ENCODE assay signal across 29 cellular contexts in the genomic region with DNA sequence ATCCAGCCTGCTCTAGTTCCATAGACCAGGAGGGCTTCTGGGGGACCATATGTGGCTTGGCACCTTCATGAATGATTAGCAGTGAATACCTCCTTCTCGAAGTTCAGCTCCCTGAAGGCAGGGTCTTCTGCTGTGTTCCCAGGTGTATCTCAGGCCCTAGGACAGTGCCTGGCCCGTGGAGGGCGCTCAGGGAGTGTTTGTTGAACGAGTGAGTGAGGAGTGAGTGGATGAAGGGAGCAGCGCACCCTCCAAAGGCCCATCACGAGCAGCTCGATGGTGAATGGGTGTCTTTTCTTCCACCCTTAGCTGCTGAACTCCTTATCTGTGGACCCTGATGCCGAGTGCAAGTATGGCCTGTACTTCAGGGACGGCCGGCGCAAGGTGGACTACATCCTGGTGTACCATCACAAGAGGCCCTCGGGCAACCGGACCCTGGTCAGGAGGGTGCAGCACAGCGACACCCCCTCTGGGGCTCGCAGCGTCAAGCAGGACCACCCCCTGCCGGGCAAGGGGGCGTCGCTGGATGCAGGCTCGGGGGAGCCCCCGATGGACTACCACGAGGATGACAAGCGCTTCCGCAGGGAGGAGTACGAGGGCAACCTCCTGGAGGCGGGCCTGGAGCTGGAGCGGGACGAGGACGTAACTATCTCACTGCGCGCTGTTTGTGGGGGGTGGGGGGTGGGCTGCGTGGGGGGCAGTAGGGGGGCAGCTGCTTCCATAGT. TPM values are rescaled to one million over a fixed set of nuclear protein-coding genes. Genes with fewer than 3 reads are reported as not detected.
DNase-seq lines count a peak whose midpoint lies in the region; ATAC-seq, FAIRE-seq and TF ChIP-seq lines count a peak whose summit lies in the region.
"Had no signal": no experiment of that assay in that cellular context is flagged by ENCODE, and none has a peak within 500 bp of the region (broad histone marks: within the 10 kb centered on the region; RNA-seq: fewer than 3 reads in every experiment).

No MANE protein-coding gene starts in this region.

- H4K5ac ChIP-seq in H9 (ENCODE audit: insufficient read length, low read depth, low read length): no peak overlapping the region

- no peak overlapping the region; a peak in 1 of 7 replicates for H3K27ac Mint-ChIP-seq in H9
- no peak overlapping the region for H3K27ac Mint-ChIP-seq in WTC11
- H3K27ac Mint-ChIP-seq in activated CD8-positive, alpha-beta memory T cell treated with anti-CD3 and anti-CD28 coated beads, Interleukin-2, amount 10 ng/mL, durations not matched to agents 7 days and 5 days: no peak overlapping the region
- H3K27ac Mint-ChIP-seq: activated CD4-positive, alpha-beta T cell treated with anti-CD3 and anti-CD28 coated beads, Interleukin-2, amount 10 ng/mL, durations not matched to agents 24 days and 14 days; activated naive CD8-positive, alpha-beta T cell treated with anti-CD3 and anti-CD28 coated beads, Interleukin-2, amount 10 ng/mL, durations not matched to agents 7 days and 5 days; mesothelial cell of epicardium; progenitor cell of endocrine pancreas had no signal

- H3K4me1 Mint-ChIP-seq in H9: peaks cover 14 to 31% of the 10 kb centered on the region in 2 experiments
- peaks cover 11% of the 10 kb centered on the region; the same call in 1 of the 2 replicates for H3K4me1 Mint-ChIP-seq in WTC11
- H3K4me1 Mint-ChIP-seq in activated CD8-positive, alpha-beta memory T cell treated with anti-CD3 and anti-CD28 coated beads, Interleukin-2, amount 10 ng/mL, durations not matched to agents 7 days and 5 days: no peaks in the 10 kb centered on the region
- H3K4me1 Mint-ChIP-seq: activated CD4-positive, alpha-beta T cell treated with anti-CD3 and anti-CD28 coated beads, Interleukin-2, amount 10 ng/mL, durations not matched to agents 24 days and 14 days; activated naive CD8-positive, alpha-beta T cell treated with anti-CD3 and anti-CD28 coated beads, Interleukin-2, amount 10 ng/mL, durations not matched to agents 7 days and 5 days had no signal

- no peak overlapping the region for H4K91ac ChIP-seq in H9 (ENCODE audit: insufficient read length, low read depth, low read length)

- peak; percentile 82 for ATAC-seq in WTC11
- ATAC-seq in activated CD8-positive, alpha-beta memory T cell treated with anti-CD3 and anti-CD28 coated beads, Interleukin-2, amount 10 ng/mL, durations not matched to agents 7 days and 5 days: no peak
- ATAC-seq: esophagus mucosa, sciatic nerve had no signal

- peaks cover 3% of the 10 kb centered on the region for H4K20me1 ChIP-seq in H9 (ENCODE audit: control insufficient read depth, insufficient read depth, insufficient read length)

- no peaks in the 10 kb centered on the region for H3K79me2 ChIP-seq in H9 (ENCODE audit: insufficient read depth, low read length)

- H3K4me2 ChIP-seq in H9 (ENCODE audit: insufficient read depth, insufficient read length, low read length): no peak overlapping the region
- H3K4me2 ChIP-seq: PC-9 had no signal

- H3K56ac ChIP-seq in H9 (ENCODE audit: insufficient read length, low read depth, low read length): no peak overlapping the region

- no peak overlapping the region for H2BK12ac ChIP-seq in H9 (ENCODE audit: insufficient read length, low read depth, low read length)

- H3K36me3 ChIP-seq in BE2C: no peaks in the 10 kb centered on the region
- H3K36me3 ChIP-seq: MG63, stomach had no signal

- H3K4ac ChIP-seq in H9 (ENCODE audit: low read depth, low read length): no peak overlapping the region

- H3K4me3 Mint-ChIP-seq in H9: no peak overlapping the region
- no peak overlapping the region for H3K4me3 Mint-ChIP-seq in WTC11
- H3K4me3 Mint-ChIP-seq in activated CD8-positive, alpha-beta memory T cell treated with anti-CD3 and anti-CD28 coated beads, Interleukin-2, amount 10 ng/mL, durations not matched to agents 7 days and 5 days: no peak overlapping the region
- H3K4me3 Mint-ChIP-seq: activated CD4-positive, alpha-beta T cell treated with anti-CD3 and anti-CD28 coated beads, Interleukin-2, amount 10 ng/mL, durations not matched to agents 24 days and 14 days; activated naive CD8-positive, alpha-beta T cell treated with anti-CD3 and anti-CD28 coated beads, Interleukin-2, amount 10 ng/mL, durations not matched to agents 7 days and 5 days; mesothelial cell of epicardium had no signal

- no peak overlapping the region for H4K8ac ChIP-seq in H9 (replicated peaks; ENCODE audit: insufficient read length, low read depth, low read length)

- CTCF ChIA-PET in WTC11 (lab: Charles Lee): interaction anchor here (0.7 to 3.5 kb wide), 37 partner anchors 9 to 259 kb away, joined by 3 to 23 read pairs (median 4); no protein-coding TSS in a partner anchor
- CTCF ChIA-PET in activated CD8-positive, alpha-beta memory T cell treated with anti-CD3 and anti-CD28 coated beads, Interleukin-2, amount 10 ng/mL, durations not matched to agents 7 days and 5 days (lab: Charles Lee): no interaction called here

- H3K23ac ChIP-seq in H9 (ENCODE audit: insufficient read length, low read depth, low read length): no peak overlapping the region

- H3T11ph ChIP-seq in H9 (ENCODE audit: low read length): no peak overlapping the region

- H3K14ac ChIP-seq in H9 (ENCODE audit: insufficient read depth, low read length): no peak overlapping the region

- no peak overlapping the region for H2AFZ ChIP-seq in H9 (ENCODE audit: low read length)
- H2AFZ ChIP-seq: PC-9 had no signal

- H3K9me3 ChIP-seq in BE2C: no peaks in the 10 kb centered on the region
- no peaks in the 10 kb centered on the region for H3K9me3 ChIP-seq in H9 (ENCODE audit: control insufficient read depth, low read depth, low read length)
- H3K9me3 ChIP-seq: MG63, stomach had no signal

- DNase-seq in BE2C (no peak), H9 (peak; percentile 59), WTC11 (ENCODE audit: low spot score) (peak; percentile 67), iPS-NIHi7 (ENCODE audit: extremely low spot score) (peak; percentile 73), frontal cortex (ENCODE audit: low spot score in 2 of 2) (no peak), NCI-H1092 (lab: John Stamatoyannopoulos, UW) (no peak)
- DNase-seq in activated CD8-positive, alpha-beta memory T cell treated with anti-CD3 and anti-CD28 coated beads, Interleukin-2, amount 10 ng/mL, durations not matched to agents 7 days and 5 days: no peak
- DNase-seq: activated CD4-positive, alpha-beta T cell treated with anti-CD3 and anti-CD28 coated beads, Interleukin-2, amount 10 ng/mL, durations not matched to agents 24 days and 14 days; activated effector memory CD4-positive, alpha-beta T cell treated with anti-CD3 and anti-CD28 coated beads, Interleukin-2, amount 50 U/mL, for 16 hours; activated naive CD8-positive, alpha-beta T cell treated with anti-CD3 and anti-CD28 coated beads, Interleukin-2, amount 10 ng/mL, durations not matched to agents 7 days and 5 days; activated T-cell treated with anti-CD3 and anti-CD28 coated beads, Interleukin-2, amount 50 U/mL, for 1 hour; aorta; caudate nucleus; cortex of kidney; DMS79; GF-D8; KG1; kidney glomerular epithelial cell; MG63; NCI-H2029 treated with DMSO at 0.1 percent for 48 hours; PC-9; SIG-M5; stomach had no signal

- no peaks in the 10 kb centered on the region for H3K79me1 ChIP-seq in H9 (ENCODE audit: insufficient read depth, low read depth, low read length, poor library complexity, severe bottlenecking)

- H3K4me1 ChIP-seq in BE2C: no peaks in the 10 kb centered on the region
- no peaks in the 10 kb centered on the region; the same call in 1 of the 2 replicates for H3K4me1 ChIP-seq in H9 (ENCODE audit: insufficient read depth, low read length)
- H3K4me1 ChIP-seq: stomach had no signal

- H3K23me2 ChIP-seq in H9 (ENCODE audit: insufficient read length, low read depth, low read length, poor library complexity, severe bottlenecking): no peaks in the 10 kb centered on the region

- no peak overlapping the region for H3K9ac ChIP-seq in H9 (ENCODE audit: extremely low read depth, insufficient read length, low read length)

- H3K18ac ChIP-seq in H9 (ENCODE audit: insufficient read length, low read depth, low read length): no peak overlapping the region

- POLR2A ChIA-PET in WTC11 (lab: Charles Lee): no interaction called here

- 0 out of 2 replicates have a peak, but pooled peaks have one; percentile 1 for TF ChIP-seq CTCF in BE2C (IDR thresholded peaks at IDR 0.05; ENCODE audit: low read depth, low read length)
- peak; percentile 48; the same call in 2 of the 3 replicates for TF ChIP-seq CTCF in H9 (conservative IDR thresholded peaks at IDR 0.05)
- no peak for TF ChIP-seq CTCF in WTC11 (IDR thresholded peaks at IDR 0.05)

- H2AK5ac ChIP-seq in H9 (ENCODE audit: insufficient read length, low read length): no peak overlapping the region

- H3K27me3 Mint-ChIP-seq in H9 (ENCODE audit: low read depth) (peaks cover 13% of the 10 kb centered on the region), WTC11 (ENCODE audit: low read depth) (no peaks in the 10 kb centered on the region)
- peaks cover 10% of the 10 kb centered on the region for H3K27me3 Mint-ChIP-seq in activated CD8-positive, alpha-beta memory T cell treated with anti-CD3 and anti-CD28 coated beads, Interleukin-2, amount 10 ng/mL, durations not matched to agents 7 days and 5 days

- no peak overlapping the region for H2BK20ac ChIP-seq in H9 (ENCODE audit: low read depth, low read length, poor library complexity, severe bottlenecking)

- no peak overlapping the region for H3K27ac ChIP-seq in H9 (ENCODE audit: insufficient read length, low read depth, low read length)
- H3K27ac ChIP-seq: PC-9, stomach had no signal

- no peak overlapping the region for H2BK5ac ChIP-seq in H9 (ENCODE audit: insufficient read length, low read length)

- no peak overlapping the region for H2BK120ac ChIP-seq in H9 (ENCODE audit: low read depth, low read length, poor library complexity, severe bottlenecking)

- H3K27me3 ChIP-seq in BE2C (no peaks in the 10 kb centered on the region), H9 (ENCODE audit: insufficient read depth, low read length) (no peaks in the 10 kb centered on the region)
- H3K27me3 ChIP-seq: MG63 had no signal

- no peaks in the 10 kb centered on the region for H3K9me3 Mint-ChIP-seq in H9
- peaks cover 4% of the 10 kb centered on the region; the same call in 1 of the 2 replicates for H3K9me3 Mint-ChIP-seq in WTC11
- no peaks in the 10 kb centered on the region for H3K9me3 Mint-ChIP-seq in activated CD8-positive, alpha-beta memory T cell treated with anti-CD3 and anti-CD28 coated beads, Interleukin-2, amount 10 ng/mL, durations not matched to agents 7 days and 5 days (ENCODE audit: low read depth)
- H3K9me3 Mint-ChIP-seq: activated CD4-positive, alpha-beta T cell treated with anti-CD3 and anti-CD28 coated beads, Interleukin-2, amount 10 ng/mL, durations not matched to agents 24 days and 14 days; activated naive CD8-positive, alpha-beta T cell treated with anti-CD3 and anti-CD28 coated beads, Interleukin-2, amount 10 ng/mL, durations not matched to agents 7 days and 5 days; mesothelial cell of epicardium had no signal

- H2BK15ac ChIP-seq in H9 (ENCODE audit: low read depth, low read length): no peak overlapping the region

- no peak for FAIRE-seq in frontal cortex (lab: Jason Lieb, UNC)

- H3K36me3 Mint-ChIP-seq in H9 (ENCODE audit: insufficient read depth in 1 of 3, low read depth in 3 of 3) (peaks cover 0 to 7% (median 0%) of the 10 kb centered on the region in 3 experiments; a peak in 3 of 7 replicates), WTC11 (no peaks in the 10 kb centered on the region)
- no peaks in the 10 kb centered on the region for H3K36me3 Mint-ChIP-seq in activated CD8-positive, alpha-beta memory T cell treated with anti-CD3 and anti-CD28 coated beads, Interleukin-2, amount 10 ng/mL, durations not matched to agents 7 days and 5 days
- H3K36me3 Mint-ChIP-seq: activated naive CD8-positive, alpha-beta T cell treated with anti-CD3 and anti-CD28 coated beads, Interleukin-2, amount 10 ng/mL, durations not matched to agents 7 days and 5 days had no signal

- no peak overlapping the region for H3K4me3 ChIP-seq in BE2C (ENCODE audit: low read depth, low read length)
- H3K4me3 ChIP-seq: MG63, PC-9, stomach had no signal

- WGBS in H9 (ENCODE audit: extremely low coverage, insufficient read length, low lambda C conversion rate): no CpG with 5 or more reads among the region's 32 CpGs

RNA-seq across cellular contexts. Expression of a gene that starts 9.5 kb away (rescaled TPM):
- polyA plus RNA-seq in BE2C (2012; ENCODE audit: insufficient read depth, insufficient read length, low read depth): not detected
- total RNA-seq in H9 (2021): 10.9 TPM in 2 replicates
- total RNA-seq in WTC11 (2021): 4.1 to 5.0 TPM (median 4.7 TPM) in 3 replicates
- not detected for total RNA-seq in activated CD8-positive, alpha-beta memory T cell treated with anti-CD3 and anti-CD28 coated beads, Interleukin-2, amount 10 ng/mL, durations not matched to agents 7 days and 5 days
- total RNA-seq in frontal cortex: 0.41 TPM
- total RNA-seq: activated CD4-positive, alpha-beta T cell treated with anti-CD3 and anti-CD28 coated beads, Interleukin-2, amount 10 ng/mL, durations not matched to agents 24 days and 14 days; activated CD8-positive, alpha-beta memory T cell treated with anti-CD3 and anti-CD28 coated beads for 36 hours; activated naive CD8-positive, alpha-beta T cell treated with anti-CD3 and anti-CD28 coated beads, Interleukin-2, amount 10 ng/mL, durations not matched to agents 7 days and 5 days; fibroblast of villous mesenchyme had no signal

Comparison
In these comparisons a context has a peak if more than half of its experiments do, and no peak if none do; other contexts are left out.
1. DNase-seq: peak in H9 (single experiment), WTC11 (single experiment) and iPS-NIHi7 (single experiment); none in BE2C (single experiment), activated CD8-positive, alpha-beta memory T cell treated with anti-CD3 and anti-CD28 coated beads, Interleukin-2, amount 10 ng/mL, durations not matched to agents 7 days and 5 days (single experiment), frontal cortex (0 of 2) and NCI-H1092 (single experiment).